15 cellular contexts compared by ENCODE assay signal in the genomic region with DNA sequence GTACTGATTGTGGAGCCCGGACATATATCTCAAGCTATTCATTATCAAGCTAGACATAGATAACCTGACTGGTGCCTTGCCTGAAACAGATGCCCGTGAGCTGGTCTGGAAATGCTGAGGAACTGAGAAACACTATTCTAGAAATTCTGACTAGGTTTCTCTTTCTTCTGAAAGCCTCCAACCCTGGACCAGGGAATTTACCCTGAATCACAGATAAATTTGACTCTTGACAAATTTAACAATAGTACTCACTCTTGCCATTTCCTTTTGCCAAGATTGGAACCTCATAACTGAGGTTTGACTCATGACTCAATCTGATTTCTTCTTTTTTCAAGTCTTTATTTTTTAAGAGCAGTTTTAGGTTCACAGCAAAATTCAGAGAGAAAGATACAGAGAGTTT.
A peak's percentile ranks its signal among the peaks of the same experiment; 100 is the strongest.
DNase-seq lines count a peak whose midpoint lies in the region; ATAC-seq and TF ChIP-seq lines count a peak whose summit lies in the region.
"Had no signal": no experiment of that assay in that cellular context is flagged by ENCODE, and none has a peak within 500 bp of the region (broad histone marks: within the 10 kb centered on the region; RNA-seq: fewer than 3 reads in every experiment).

No MANE protein-coding gene starts in this region.

- no peaks in the 10 kb centered on the region for H3K27me3 ChIP-seq in stomach
- H3K27me3 ChIP-seq: colonic mucosa, tibial artery had no signal

- intact Hi-C loops in stomach (cut with DNase I; ENCODE audit: low total_unique reads): no loop called here

- TF ChIP-seq POLR2A in stomach (IDR thresholded peaks at IDR 0.05): no peak

- WGBS in stomach, 5 donors: 40 to 66% (median 52%) methylated on average over 2 of the region's 2 CpGs

- no peak overlapping the region for H3K4me3 ChIP-seq in coronary artery
- H3K4me3 ChIP-seq in stomach: no peak overlapping the region
- H3K4me3 ChIP-seq: colonic mucosa, tibial artery had no signal

- no peaks in the 10 kb centered on the region for H3K36me3 ChIP-seq in stomach
- H3K36me3 ChIP-seq: colonic mucosa, tibial artery had no signal

- ATAC-seq in GM18861 (IDR thresholded peaks at IDR 0.05; ENCODE audit: unreplicated experiment) (peak; percentile 70), GM21717 (IDR thresholded peaks at IDR 0.05; ENCODE audit: unreplicated experiment) (peak; percentile 57), HG03575 (IDR thresholded peaks at IDR 0.05; ENCODE audit: extremely low read depth, insufficient number of reproducible peaks, low FRiP score, unreplicated experiment) (peak; percentile 32), omental fat pad (ENCODE audit: low FRiP score) (peak; percentile 51), HG03521 (IDR thresholded peaks at IDR 0.05; ENCODE audit: unreplicated experiment) (no peak)
- ATAC-seq: naive thymus-derived CD4-positive, alpha-beta T cell had no signal

- H3K27ac ChIP-seq in coronary artery (no peak overlapping the region), stomach (no peak overlapping the region)
- H3K27ac ChIP-seq: colonic mucosa, HL-60, tibial artery had no signal

- no peaks in the 10 kb centered on the region for H3K4me1 ChIP-seq in stomach
- H3K4me1 ChIP-seq: colonic mucosa had no signal

- TF ChIP-seq CTCF in omental fat pad (IDR thresholded peaks at IDR 0.05) (no peak), coronary artery (IDR thresholded peaks at IDR 0.05) (no peak), stomach (IDR thresholded peaks at IDR 0.05) (no peak)

- no peak for TF ChIP-seq EP300 in stomach (IDR thresholded peaks at IDR 0.05)

- H3K9me3 ChIP-seq in stomach: peaks cover 3 to 17% (median 11%) of the 10 kb centered on the region in 4 donors
- H3K9me3 ChIP-seq: colonic mucosa had no signal

- DNase-seq in omental fat pad (ENCODE audit: low spot score) (no peak), coronary artery (ENCODE audit: low spot score) (no peak), stomach (no peak)
- DNase-seq: activated naive CD4-positive, alpha-beta T cell treated with anti-CD3 and anti-CD28 coated beads for 36 hours; colonic mucosa; foreskin fibroblast; naive thymus-derived CD4-positive, alpha-beta T cell; NCI-H345; T-helper 9 cell; tibial artery had no signal
